In genomic region chr4:39697740-39698423, GRCh38 we compare ENCODE assay signal across 1 cellular context.
A peak's percentile ranks its signal among the peaks of the same experiment; 100 is the strongest.
TF ChIP-seq lines count a peak whose summit lies in the region.

UBE2K (plus strand) TSS chr4:39698136; CDS start chr4:39698328, 192 bp downstream.

TF ChIP-seq in K562, 482 proteins besides CTCF, POLR2A, EP300 and RAD21 (continued from another document and continues in another):
- TF ChIP-seq ZNF592 (IDR thresholded peaks at IDR 0.05) (0 out of 2 replicates have a peak, but pooled peaks have one; percentile 49), KLF10 (CRISPR knock-in tag; IDR thresholded peaks at IDR 0.05) (no peak), IRF1 (CRISPR knock-in tag; IDR thresholded peaks at IDR 0.05; ENCODE audit: borderline replicate concordance) (no peak), ZNF324 (CRISPR knock-in tag; IDR thresholded peaks at IDR 0.05) (no peak), ZNF41 (CRISPR knock-in tag; conservative IDR thresholded peaks at IDR 0.05) (no peak), USF1 (CRISPR knock-in tag; IDR thresholded peaks at IDR 0.05) (no peak), SPI1 (IDR thresholded peaks at IDR 0.05; ENCODE audit: borderline replicate concordance, low read depth, low read length) (no peak), ELF4 (CRISPR knock-in tag; IDR thresholded peaks at IDR 0.05) (no peak), NFIX (CRISPR knock-in tag; IDR thresholded peaks at IDR 0.05; ENCODE audit: low read depth) (no peak), ZNF589 (CRISPR knock-in tag; IDR thresholded peaks at IDR 0.05; ENCODE audit: low read depth) (no peak), GTF3C2 (IDR thresholded peaks at IDR 0.05; ENCODE audit: borderline replicate concordance, extremely low read depth, insufficient read length) (no peak), SMARCA5 (IDR thresholded peaks at IDR 0.05) (no peak), SAFB (IDR thresholded peaks at IDR 0.05; ENCODE audit: borderline replicate concordance, low read depth, low read length) (no peak; the same call in 1 of the 2 replicates), SUPT5H (IDR thresholded peaks at IDR 0.05) (peak; percentile 98), NKRF (IDR thresholded peaks at IDR 0.05; ENCODE audit: borderline replicate concordance) (peak; percentile 76; the same call in 1 of the 2 replicates), E4F1 (CRISPR knock-in tag; IDR thresholded peaks at IDR 0.05; ENCODE audit: borderline replicate concordance) (no peak), ZNF583 (CRISPR knock-in tag; IDR thresholded peaks at IDR 0.05) (no peak), ZNF431 (CRISPR knock-in tag; IDR thresholded peaks at IDR 0.05) (no peak; the same call in 1 of the 2 replicates), MXI1 (IDR thresholded peaks at IDR 0.05; ENCODE audit: low read depth, low read length) (peak; percentile 2; the same call in 1 of the 2 replicates), SIN3A (IDR thresholded peaks at IDR 0.05; ENCODE audit: borderline replicate concordance in 2 of 2, control insufficient read depth in 1 of 2, low read depth in 2 of 2, low read length in 2 of 2) (peak in 1 of 2 experiments; percentile 64; a peak in 1 of 4 replicates), CHD2 (IDR thresholded peaks at IDR 0.05; ENCODE audit: low read depth, low read length) (0 out of 2 replicates have a peak, but pooled peaks have one; percentile 7), RAD51 (IDR thresholded peaks at IDR 0.05; ENCODE audit: borderline replicate concordance, low read depth) (no peak), ZNF23 (CRISPR knock-in tag; IDR thresholded peaks at IDR 0.05) (no peak), ZNF57 (CRISPR knock-in tag; IDR thresholded peaks at IDR 0.05) (no peak), POU5F1 (IDR thresholded peaks at IDR 0.05; ENCODE audit: borderline replicate concordance, low read depth, low read length, partially characterized antibody) (no peak), HCFC1 (IDR thresholded peaks at IDR 0.05; ENCODE audit: low read depth, low read length) (no peak), SAP30 (IDR thresholded peaks at IDR 0.05; ENCODE audit: borderline replicate concordance, insufficient read depth, low read depth, low read length, poor library complexity, severe bottlenecking) (no peak), CXXC5 (CRISPR knock-in tag; IDR thresholded peaks at IDR 0.05) (peak; percentile 97), BRD9 (IDR thresholded peaks at IDR 0.05; ENCODE audit: low read depth, partially characterized antibody) (no peak), ZNF717 (CRISPR knock-in tag; IDR thresholded peaks at IDR 0.05) (no peak), CHD1 (IDR thresholded peaks at IDR 0.05; ENCODE audit: low read length) (no peak), ETV5 (CRISPR knock-in tag; IDR thresholded peaks at IDR 0.05; ENCODE audit: low read depth) (peak; percentile 14; the same call in 1 of the 2 replicates)
- TF ChIP-seq, protein P1, sequence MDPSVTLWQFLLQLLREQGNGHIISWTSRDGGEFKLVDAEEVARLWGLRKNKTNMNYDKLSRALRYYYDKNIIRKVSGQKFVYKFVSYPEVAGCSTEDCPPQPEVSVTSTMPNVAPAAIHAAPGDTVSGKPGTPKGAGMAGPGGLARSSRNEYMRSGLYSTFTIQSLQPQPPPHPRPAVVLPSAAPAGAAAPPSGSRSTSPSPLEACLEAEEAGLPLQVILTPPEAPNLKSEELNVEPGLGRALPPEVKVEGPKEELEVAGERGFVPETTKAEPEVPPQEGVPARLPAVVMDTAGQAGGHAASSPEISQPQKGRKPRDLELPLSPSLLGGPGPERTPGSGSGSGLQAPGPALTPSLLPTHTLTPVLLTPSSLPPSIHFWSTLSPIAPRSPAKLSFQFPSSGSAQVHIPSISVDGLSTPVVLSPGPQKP (CRISPR knock-in tag; IDR thresholded peaks at IDR 0.05) = no peak
- TF ChIP-seq, protein P2, sequence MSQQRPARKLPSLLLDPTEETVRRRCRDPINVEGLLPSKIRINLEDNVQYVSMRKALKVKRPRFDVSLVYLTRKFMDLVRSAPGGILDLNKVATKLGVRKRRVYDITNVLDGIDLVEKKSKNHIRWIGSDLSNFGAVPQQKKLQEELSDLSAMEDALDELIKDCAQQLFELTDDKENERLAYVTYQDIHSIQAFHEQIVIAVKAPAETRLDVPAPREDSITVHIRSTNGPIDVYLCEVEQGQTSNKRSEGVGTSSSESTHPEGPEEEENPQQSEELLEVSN (IDR thresholded peaks at IDR 0.05; ENCODE audit: borderline replicate concordance in 1 of 2, extremely low read depth in 1 of 2, insufficient read depth in 1 of 2, insufficient read length in 1 of 2, low read depth in 1 of 2, low read length in 1 of 2, poor library complexity in 1 of 2, severe bottlenecking in 1 of 2) = peak; percentile 57 to 89
- TF ChIP-seq, protein P3, sequence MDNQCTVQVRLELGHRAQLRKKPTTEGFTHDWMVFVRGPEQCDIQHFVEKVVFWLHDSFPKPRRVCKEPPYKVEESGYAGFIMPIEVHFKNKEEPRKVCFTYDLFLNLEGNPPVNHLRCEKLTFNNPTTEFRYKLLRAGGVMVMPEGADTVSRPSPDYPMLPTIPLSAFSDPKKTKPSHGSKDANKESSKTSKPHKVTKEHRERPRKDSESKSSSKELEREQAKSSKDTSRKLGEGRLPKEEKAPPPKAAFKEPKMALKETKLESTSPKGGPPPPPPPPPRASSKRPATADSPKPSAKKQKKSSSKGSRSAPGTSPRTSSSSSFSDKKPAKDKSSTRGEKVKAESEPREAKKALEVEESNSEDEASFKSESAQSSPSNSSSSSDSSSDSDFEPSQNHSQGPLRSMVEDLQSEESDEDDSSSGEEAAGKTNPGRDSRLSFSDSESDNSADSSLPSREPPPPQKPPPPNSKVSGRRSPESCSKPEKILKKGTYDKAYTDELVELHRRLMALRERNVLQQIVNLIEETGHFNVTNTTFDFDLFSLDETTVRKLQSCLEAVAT (IDR thresholded peaks at IDR 0.05) = 0 out of 4 replicates have a peak, but pooled peaks of 1 of the 2 experiments have one; percentile 29
- TF ChIP-seq, protein P4, sequence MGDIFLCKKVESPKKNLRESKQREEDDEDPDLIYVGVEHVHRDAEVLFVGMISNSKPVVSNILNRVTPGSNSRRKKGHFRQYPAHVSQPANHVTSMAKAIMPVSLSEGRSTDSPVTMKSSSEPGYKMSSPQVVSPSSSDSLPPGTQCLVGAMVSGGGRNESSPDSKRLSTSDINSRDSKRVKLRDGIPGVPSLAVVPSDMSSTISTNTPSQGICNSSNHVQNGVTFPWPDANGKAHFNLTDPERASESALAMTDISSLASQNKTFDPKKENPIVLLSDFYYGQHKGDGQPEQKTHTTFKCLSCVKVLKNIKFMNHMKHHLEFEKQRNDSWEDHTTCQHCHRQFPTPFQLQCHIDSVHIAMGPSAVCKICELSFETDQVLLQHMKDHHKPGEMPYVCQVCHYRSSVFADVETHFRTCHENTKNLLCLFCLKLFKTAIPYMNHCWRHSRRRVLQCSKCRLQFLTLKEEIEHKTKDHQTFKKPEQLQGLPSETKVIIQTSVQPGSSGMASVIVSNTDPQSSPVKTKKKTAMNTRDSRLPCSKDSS (IDR thresholded peaks at IDR 0.05; ENCODE audit: low read depth, partially characterized antibody) = no peak
